In genomic region chr13:24159921-24160324, GRCh38 we compare ENCODE assay signal across 8 cellular contexts. TPM values are rescaled to one million over a fixed set of nuclear protein-coding genes. Genes with fewer than 3 reads are reported as not detected.
DNase-seq lines count a peak whose midpoint lies in the region; ATAC-seq, FAIRE-seq and TF ChIP-seq lines count a peak whose summit lies in the region.

No MANE protein-coding gene starts in this region.

- peak overlapping the region; percentile 18; the same call in 1 of the 2 replicates for H3K4me3 ChIP-seq in K562
- peak overlapping the region; percentile 5 for H3K4me3 ChIP-seq in lung
- H3K4me3 ChIP-seq in vagina: peak overlapping the region; percentile 64 to 84

- ATAC-seq in stimulated activated naive CD8-positive, alpha-beta T cell treated with anti-CD3 and anti-CD28 coated beads, Interleukin-15, Interleukin-2, amounts not matched to agents 100 U/mL and 50 U/mL, for 24 hours: no peak
- ATAC-seq in K562: no peak
- ATAC-seq in lung (ENCODE audit: insufficient read depth, low FRiP score): no peak
- ATAC-seq in GM18498 (IDR thresholded peaks at IDR 0.05; ENCODE audit: unreplicated experiment): no peak
- ATAC-seq in HG02852 (IDR thresholded peaks at IDR 0.05; ENCODE audit: unreplicated experiment): no peak

- no peak for TF ChIP-seq POLR2A in K562 (conservative IDR thresholded peaks at IDR 0.05)
- no peak for TF ChIP-seq POLR2A in vagina (IDR thresholded peaks at IDR 0.05)

- POLR2A ChIA-PET in K562 (lab: Yijun Ruan, JAX): no interaction called here

- no peak for DNase-seq in stimulated activated naive CD8-positive, alpha-beta T cell treated with anti-CD3 and anti-CD28 coated beads, Interleukin-15, Interleukin-2, amounts not matched to agents 100 U/mL and 50 U/mL, for 24 hours
- DNase-seq in K562 (ENCODE audit: extremely low read depth in 1 of 4, low spot score in 3 of 4) (no peak), lung (ENCODE audit: low spot score) (no peak), vagina (ENCODE audit: extremely low spot score in 2 of 2) (no peak), NCI-H345 treated with DMSO at 0.1 percent for 48 hours (lab: John Stamatoyannopoulos, UW; ENCODE audit: unreplicated experiment) (no peak)

- H2AFZ ChIP-seq in K562 (ENCODE audit: low read depth, low read length): peak overlapping the region; percentile 31; the same call in 1 of the 2 replicates

- no peaks in the 10 kb centered on the region for H3K36me3 ChIP-seq in K562 (ENCODE audit: control insufficient read depth, insufficient read depth, low read length)
- H3K36me3 ChIP-seq in lung (ENCODE audit: control insufficient read depth in 2 of 2, insufficient read depth in 2 of 2, low read length in 2 of 2): peaks cover 0 to 3% of the 10 kb centered on the region in 2 donors
- no peaks in the 10 kb centered on the region for H3K36me3 ChIP-seq in vagina

- H3K27ac ChIP-seq in K562 (ENCODE audit: extremely low read depth, low read depth, low read length) (no peak overlapping the region), lung (ENCODE audit: low read depth in 1 of 2, low read length in 1 of 2) (peak overlapping the region in 1 of 2 donors; percentile 78), vagina (peak overlapping the region; percentile 77)

- 6% methylated on average over 8 of the region's 9 CpGs for WGBS in K562 (ENCODE audit: insufficient coverage, low coverage, missing lambda C conversion rate)
- 31 to 48% methylated on average over 9 of the region's 9 CpGs for WGBS in lung, 2 donors

- peaks cover 11% of the 10 kb centered on the region for H3K27me3 Mint-ChIP-seq in stimulated activated naive CD8-positive, alpha-beta T cell treated with anti-CD3 and anti-CD28 coated beads, Interleukin-15, Interleukin-2, amounts not matched to agents 100 ng/mL and 50 ng/mL, for 24 hours

- TF ChIP-seq RAD21 in K562 (CRISPR knock-in tag; conservative IDR thresholded peaks at IDR 0.05 in 1 of 2, IDR thresholded peaks at IDR 0.05 in 1 of 2): no peak

- BruUV-seq in K562 (replicated peaks; lab: Mats Ljungman, UMichigan): no TSS peak

- FAIRE-seq in K562 (lab: Jason Lieb, UNC): no peak

- H3K9me3 ChIP-seq in K562 (replicated peaks; ENCODE audit: control insufficient read depth, insufficient read depth, low read depth, low read length): no peaks in the 10 kb centered on the region
- no peaks in the 10 kb centered on the region for H3K9me3 ChIP-seq in lung (ENCODE audit: control insufficient read depth in 2 of 2, insufficient read depth in 1 of 2, low read length in 1 of 2)
- no peaks in the 10 kb centered on the region for H3K9me3 ChIP-seq in vagina

- no peak for TF ChIP-seq EP300 in K562 (IDR thresholded peaks at IDR 0.05; ENCODE audit: low read length)

- CTCF ChIA-PET in K562 (lab: Yijun Ruan, JAX; ENCODE audit: low intra/inter-chr PET ratio): no interaction called here

- no peaks in the 10 kb centered on the region for H3K79me2 ChIP-seq in K562 (ENCODE audit: control insufficient read depth, insufficient read depth, low read length)

- no peak overlapping the region for H3K27ac Mint-ChIP-seq in stimulated activated naive CD8-positive, alpha-beta T cell treated with anti-CD3 and anti-CD28 coated beads, Interleukin-15, Interleukin-2, amounts not matched to agents 100 ng/mL and 50 ng/mL, for 24 hours

- no peaks in the 10 kb centered on the region for H3K9me3 Mint-ChIP-seq in stimulated activated naive CD8-positive, alpha-beta T cell treated with anti-CD3 and anti-CD28 coated beads, Interleukin-15, Interleukin-2, amounts not matched to agents 100 ng/mL and 50 ng/mL, for 24 hours

- peaks cover 6% of the 10 kb centered on the region for H3K36me3 Mint-ChIP-seq in stimulated activated naive CD8-positive, alpha-beta T cell treated with anti-CD3 and anti-CD28 coated beads, Interleukin-15, Interleukin-2, amounts not matched to agents 100 ng/mL and 50 ng/mL, for 24 hours (ENCODE audit: low read depth)

- intact Hi-C loops in K562 (cut with micrococcal nuclease) (no loop called here), vagina (cut with DNase I) (no loop called here)

- peak overlapping the region; percentile 11; the same call in 1 of the 2 replicates for H3K4me2 ChIP-seq in K562 (ENCODE audit: insufficient read depth, low read length)

- H3K4me1 ChIP-seq in K562 (replicated peaks in 1 of 2; ENCODE audit: control insufficient read depth in 2 of 2, insufficient read depth in 2 of 2, low read length in 2 of 2): peaks cover 0 to 9% of the 10 kb centered on the region in 2 experiments; a peak in 2 of 5 replicates
- peaks cover 2 to 6% of the 10 kb centered on the region in 2 donors for H3K4me1 ChIP-seq in lung (ENCODE audit: control insufficient read depth in 2 of 2, insufficient read depth in 2 of 2, low read length in 2 of 2)
- peaks cover 21% of the 10 kb centered on the region for H3K4me1 ChIP-seq in vagina

- H3K27me3 ChIP-seq in K562 (ENCODE audit: control insufficient read depth in 2 of 2, insufficient read depth in 2 of 2, low read length in 2 of 2) (peaks cover 0 to 32% of the 10 kb centered on the region in 2 experiments; a peak in 2 of 5 replicates), lung (ENCODE audit: control insufficient read depth, insufficient read depth) (no peaks in the 10 kb centered on the region), vagina (no peaks in the 10 kb centered on the region)

- peaks cover 15% of the 10 kb centered on the region for H3K4me1 Mint-ChIP-seq in stimulated activated naive CD8-positive, alpha-beta T cell treated with anti-CD3 and anti-CD28 coated beads, Interleukin-15, Interleukin-2, amounts not matched to agents 100 ng/mL and 50 ng/mL, for 24 hours (ENCODE audit: low read depth)

- no peak for TF ChIP-seq CTCF in K562 (IDR thresholded peaks at IDR 0.05 in 2 of 3, conservative IDR thresholded peaks at IDR 0.05 in 1 of 3; ENCODE audit: insufficient read depth in 2 of 3, low read depth in 1 of 3, low read length in 3 of 3)
- no peak for TF ChIP-seq CTCF in lung (IDR thresholded peaks at IDR 0.05; ENCODE audit: control extremely low read depth, extremely low read depth)
- TF ChIP-seq CTCF in vagina (IDR thresholded peaks at IDR 0.05): no peak

- H3K9ac ChIP-seq in K562 (ENCODE audit: insufficient read depth in 1 of 2, low read depth in 2 of 2, low read length in 2 of 2): no peak overlapping the region

- in situ Hi-C loops in K562 (cut with MboI): no loop called here

- H3K4me3 Mint-ChIP-seq in stimulated activated naive CD8-positive, alpha-beta T cell treated with anti-CD3 and anti-CD28 coated beads, Interleukin-15, Interleukin-2, amounts not matched to agents 100 ng/mL and 50 ng/mL, for 24 hours: peak overlapping the region; percentile 89

- H3K9me1 ChIP-seq in K562 (ENCODE audit: control insufficient read depth, insufficient read depth, low read length): no peaks in the 10 kb centered on the region

- H4K20me1 ChIP-seq in K562 (replicated peaks; ENCODE audit: control insufficient read depth, insufficient read depth, low read length): no peaks in the 10 kb centered on the region

TF ChIP-seq in K562, 482 proteins besides CTCF, POLR2A, EP300 and RAD21 (continues in another document):
- no peak for TF ChIP-seq ZNF384 (IDR thresholded peaks at IDR 0.05; ENCODE audit: low read depth, low read length)
- no peak for TF ChIP-seq TFE3 (CRISPR knock-in tag; IDR thresholded peaks at IDR 0.05)
- TF ChIP-seq HDAC3 (IDR thresholded peaks at IDR 0.05; ENCODE audit: borderline replicate concordance, partially characterized antibody): no peak

RNA-seq across cellular contexts. Expression of gene SPATA13, which starts 0.6 kb away (rescaled TPM):
- total RNA-seq in K562 (2011; cell fraction: chromatin; rRNA removed; ENCODE audit: low replicate concordance): 1.9 and 2.0 TPM in 2 replicates
- 1.8 TPM in 2 replicates for total RNA-seq in K562 (2011; cell fraction: nucleolus; rRNA removed)
- total RNA-seq in K562 (2011; cell fraction: nucleoplasm; rRNA removed): 0.38 and 0.44 TPM in 2 replicates
- 0.08 and 0.09 TPM in 2 replicates for total RNA-seq in K562 (2014; rRNA removed)
- total RNA-seq in K562 (2014; rRNA removed; fragmentation: Illumina TruSeq; extraction: Trizol): 0.03 and 0.29 TPM in 2 replicates
- 0.04 and 0.14 TPM in 2 replicates for total RNA-seq in K562 (2015; rRNA removed; fragmentation: Illumina TruSeq; extraction: Trizol)
- 0.25 and 0.42 TPM in 2 replicates for total RNA-seq in K562 (2021)
- polyA plus RNA-seq in K562 (2011; rRNA removed): 0.03 and 0.99 TPM in 2 replicates
- 0.01 and 0.22 TPM in 2 replicates for polyA plus RNA-seq in K562 (2011; cell fraction: cytosol; rRNA removed)
- 0.14 and 0.24 TPM in 2 replicates for polyA plus RNA-seq in K562 (2011; cell fraction: nucleus; rRNA removed)
- polyA plus RNA-seq in K562 (2012): 0.06 and 0.13 TPM in 2 replicates
- polyA plus RNA-seq in K562 (2014; fragmentation: Illumina TruSeq; extraction: Trizol): 0.19 and 0.21 TPM in 2 replicates
- polyA plus RNA-seq in K562 (2014; fragmentation: Nextera tagmentation; extraction: Ambion mirVana): not detected
- 0.08 and 0.18 TPM in 2 replicates for polyA plus RNA-seq in K562 (2014; rRNA removed)
- 0.27 and 0.91 TPM in 2 replicates for polyA minus RNA-seq in K562 (2011; rRNA and poly(A)+ RNA removed)
- polyA minus RNA-seq in K562 (2011; cell fraction: cytosol; rRNA and poly(A)+ RNA removed): 0.19 and 1.2 TPM in 2 replicates
- 0.67 and 0.78 TPM in 2 replicates for polyA minus RNA-seq in K562 (2011; cell fraction: nucleus; rRNA and poly(A)+ RNA removed)
- total RNA-seq in lung: 10 to 100 TPM; 21.4 to 36.7 TPM
- polyA plus RNA-seq in lung: 10 to 100 TPM; 10.5 to 18.8 TPM
- total RNA-seq in vagina: 20.1 TPM

Comparison
In these comparisons a context has a peak if more than half of its experiments do, and no peak if none do; other contexts are left out.
1. H3K4me3 ChIP-seq: peak in every context shown above with its lines; median percentile 74 in vagina; 18 in K562; 5 in lung.